Comparison of ENCODE assay signal across 10 cellular contexts in the genomic region with DNA sequence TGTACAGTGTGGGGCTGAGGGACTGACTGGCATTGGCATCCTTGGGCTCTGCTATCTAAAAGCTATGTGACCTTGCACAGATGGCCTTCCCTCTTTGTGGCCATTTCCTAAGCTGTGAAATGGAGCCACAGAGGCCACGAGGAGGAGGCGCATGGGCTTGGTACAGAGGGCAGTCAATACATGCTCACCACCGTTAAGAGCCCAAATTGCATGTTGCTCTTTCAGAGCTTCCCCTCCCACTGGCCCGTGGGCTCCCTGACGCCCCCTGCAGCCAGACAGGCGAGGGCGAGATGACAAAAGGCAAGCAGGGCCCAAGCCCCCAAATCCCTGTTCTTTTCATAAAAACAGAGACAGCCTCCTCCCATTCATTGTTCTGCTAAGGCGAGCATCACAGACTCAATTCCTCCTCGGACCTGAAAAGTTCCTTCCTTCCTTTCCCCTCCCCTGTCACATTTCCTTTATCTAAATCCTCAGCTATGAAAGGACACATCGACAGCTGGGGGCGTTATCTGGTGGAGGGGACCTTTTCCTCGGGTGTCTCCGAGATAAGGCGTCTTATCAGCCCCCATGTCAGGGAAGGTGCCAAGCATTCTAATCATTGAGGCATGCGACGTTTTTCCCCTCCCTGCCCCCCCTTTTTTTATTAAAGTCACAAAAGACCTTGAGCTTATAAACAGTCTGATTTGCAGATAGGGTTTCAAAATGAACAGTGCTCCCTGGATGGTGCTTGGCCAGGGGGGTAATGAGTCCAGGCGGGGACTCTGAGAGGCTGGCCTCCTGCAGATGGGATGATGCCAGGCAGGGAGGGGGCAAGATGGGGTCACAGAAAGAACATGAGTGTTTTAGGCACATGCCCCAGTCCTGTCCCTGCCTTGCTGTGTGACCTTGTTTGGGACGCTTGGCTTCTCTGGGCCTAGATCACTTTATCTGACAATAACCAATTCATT. TPM values are rescaled to one million over a fixed set of nuclear protein-coding genes. Genes with fewer than 3 reads are reported as not detected.
A peak's percentile ranks its signal among the peaks of the same experiment; 100 is the strongest.
DNase-seq lines count a peak whose midpoint lies in the region; ATAC-seq and TF ChIP-seq lines count a peak whose summit lies in the region.
"Had no signal": no experiment of that assay in that cellular context is flagged by ENCODE, and none has a peak within 500 bp of the region (broad histone marks: within the 10 kb centered on the region; RNA-seq: fewer than 3 reads in every experiment).

No MANE protein-coding gene starts in this region.

- CTCF ChIA-PET in activated CD4-positive, alpha-beta T cell treated with anti-CD3 and anti-CD28 coated beads for 36 hours (lab: Charles Lee) = interaction anchor here (0.7 kb wide), 1 partner anchor 221 kb away, joined by 3 read pairs; no protein-coding TSS in a partner anchor

- intact Hi-C loops in activated CD4-positive, alpha-beta T cell treated with anti-CD3 and anti-CD28 coated beads for 36 hours (cut with DNase I, micrococcal nuclease) = no loop called here

- H3K4me1 Mint-ChIP-seq in activated CD4-positive, alpha-beta T cell treated with anti-CD3 and anti-CD28 coated beads for 36 hours = no peaks in the 10 kb centered on the region
- peaks cover 4% of the 10 kb centered on the region for H3K4me1 Mint-ChIP-seq in stimulated activated effector memory CD8-positive, alpha-beta T cell treated with anti-CD3 and anti-CD28 coated beads, Interleukin-12 subunit alpha, Interleukin-12 subunit beta, amount 100 ng/mL, for 72 hours
- H3K4me1 Mint-ChIP-seq: memory B cell had no signal

- H3K36me3 Mint-ChIP-seq in activated CD4-positive, alpha-beta T cell treated with anti-CD3 and anti-CD28 coated beads for 36 hours (ENCODE audit: low read depth) = no peaks in the 10 kb centered on the region
- H3K36me3 Mint-ChIP-seq in stimulated activated effector memory CD8-positive, alpha-beta T cell treated with anti-CD3 and anti-CD28 coated beads, Interleukin-12 subunit alpha, Interleukin-12 subunit beta, amount 100 ng/mL, for 72 hours = no peaks in the 10 kb centered on the region
- H3K36me3 Mint-ChIP-seq: memory B cell had no signal

- no peak overlapping the region for H3K4me3 Mint-ChIP-seq in activated CD4-positive, alpha-beta T cell treated with anti-CD3 and anti-CD28 coated beads for 36 hours
- no peak overlapping the region for H3K4me3 Mint-ChIP-seq in stimulated activated effector memory CD8-positive, alpha-beta T cell treated with anti-CD3 and anti-CD28 coated beads, Interleukin-12 subunit alpha, Interleukin-12 subunit beta, amount 100 ng/mL, for 72 hours
- H3K4me3 Mint-ChIP-seq: memory B cell had no signal

- peaks cover 11% of the 10 kb centered on the region for H3K27me3 Mint-ChIP-seq in activated CD4-positive, alpha-beta T cell treated with anti-CD3 and anti-CD28 coated beads for 36 hours

- H3K4me3 ChIP-seq in fibroblast of the aortic adventitia (ENCODE audit: low read depth, low read length) = no peak overlapping the region
- H3K4me3 ChIP-seq in retinal pigment epithelial cell (ENCODE audit: low read length) = no peak overlapping the region

- no peak overlapping the region for H3K27ac Mint-ChIP-seq in activated CD4-positive, alpha-beta T cell treated with anti-CD3 and anti-CD28 coated beads for 36 hours
- H3K27ac Mint-ChIP-seq in stimulated activated effector memory CD8-positive, alpha-beta T cell treated with anti-CD3 and anti-CD28 coated beads, Interleukin-12 subunit alpha, Interleukin-12 subunit beta, amount 100 ng/mL, for 72 hours = no peak overlapping the region
- H3K27ac Mint-ChIP-seq: memory B cell had no signal

- POLR2A ChIA-PET in activated CD4-positive, alpha-beta T cell treated with anti-CD3 and anti-CD28 coated beads for 36 hours (lab: Charles Lee) = no interaction called here

- TF ChIP-seq CTCF in fibroblast of the aortic adventitia (IDR thresholded peaks at IDR 0.05; ENCODE audit: insufficient read depth, low read length) (peak; percentile 36), retinal pigment epithelial cell (conservative IDR thresholded peaks at IDR 0.05; ENCODE audit: low read depth, low read length) (peak; percentile 42)

- H3K9me3 Mint-ChIP-seq in activated CD4-positive, alpha-beta T cell treated with anti-CD3 and anti-CD28 coated beads for 36 hours (ENCODE audit: low read depth) = no peaks in the 10 kb centered on the region
- no peaks in the 10 kb centered on the region for H3K9me3 Mint-ChIP-seq in stimulated activated effector memory CD8-positive, alpha-beta T cell treated with anti-CD3 and anti-CD28 coated beads, Interleukin-12 subunit alpha, Interleukin-12 subunit beta, amount 100 ng/mL, for 72 hours
- H3K9me3 Mint-ChIP-seq: memory B cell had no signal

- ATAC-seq in activated CD4-positive, alpha-beta T cell treated with anti-CD3 and anti-CD28 coated beads for 36 hours = no peak
- no peak for ATAC-seq in stimulated activated effector memory CD8-positive, alpha-beta T cell treated with anti-CD3 and anti-CD28 coated beads, Interleukin-12 subunit alpha, Interleukin-12 subunit beta, amount 100 ng/mL, for 72 hours

- DNase-seq in activated CD4-positive, alpha-beta T cell treated with anti-CD3 and anti-CD28 coated beads for 36 hours = peak; percentile 29
- no peak for DNase-seq in activated CD4-positive, alpha-beta T cell treated with anti-CD3 and anti-CD28 coated beads, Interleukin-2, amount 50 U/mL, for 48 hours
- DNase-seq in NCI-H2227 treated with DMSO at 0.1 percent for 48 hours (lab: John Stamatoyannopoulos, UW) (peak; percentile 24), fibroblast of the aortic adventitia (ENCODE audit: low read depth) (no peak), retinal pigment epithelial cell (ENCODE audit: low read depth) (no peak), HuH-7.5 (ENCODE audit: low spot score) (no peak)
- no peak for DNase-seq in stimulated activated effector memory CD8-positive, alpha-beta T cell treated with anti-CD3 and anti-CD28 coated beads, Interleukin-12 subunit alpha, Interleukin-12 subunit beta, amount 100 ng/mL, for 72 hours (ENCODE audit: low spot score in 2 of 2)
- no peak for DNase-seq in stimulated activated CD4-positive, alpha-beta T cell treated with anti-CD3 and anti-CD28 coated beads, Interleukin-15, amount 100 ng/mL, for 24 hours
- DNase-seq: effector CD8-positive, alpha-beta T cell had no signal

RNA-seq across cellular contexts. Expression of a gene that starts 26.4 kb away (rescaled TPM):
- total RNA-seq in activated CD4-positive, alpha-beta T cell treated with anti-CD3 and anti-CD28 coated beads for 36 hours = under 1 TPM; 0.39 to 0.53 TPM
- total RNA-seq in fibroblast of the aortic adventitia (ENCODE audit: low replicate concordance) = 0.25 and 0.54 TPM in 2 replicates

Comparison
In these comparisons a context has a peak if more than half of its experiments do, and no peak if none do; other contexts are left out.
1. DNase-seq: peak in activated CD4-positive, alpha-beta T cell treated with anti-CD3 and anti-CD28 coated beads for 36 hours (single experiment) and NCI-H2227 treated with DMSO at 0.1 percent for 48 hours (single experiment); none in activated CD4-positive, alpha-beta T cell treated with anti-CD3 and anti-CD28 coated beads, Interleukin-2, amount 50 U/mL, for 48 hours (0 of 2), fibroblast of the aortic adventitia (single experiment), retinal pigment epithelial cell (single experiment), stimulated activated effector memory CD8-positive, alpha-beta T cell treated with anti-CD3 and anti-CD28 coated beads, Interleukin-12 subunit alpha, Interleukin-12 subunit beta, amount 100 ng/mL, for 72 hours (0 of 2), HuH-7.5 (single experiment) and stimulated activated CD4-positive, alpha-beta T cell treated with anti-CD3 and anti-CD28 coated beads, Interleukin-15, amount 100 ng/mL, for 24 hours (single experiment).